2 cellular contexts compared by ENCODE assay signal in the genomic region with DNA sequence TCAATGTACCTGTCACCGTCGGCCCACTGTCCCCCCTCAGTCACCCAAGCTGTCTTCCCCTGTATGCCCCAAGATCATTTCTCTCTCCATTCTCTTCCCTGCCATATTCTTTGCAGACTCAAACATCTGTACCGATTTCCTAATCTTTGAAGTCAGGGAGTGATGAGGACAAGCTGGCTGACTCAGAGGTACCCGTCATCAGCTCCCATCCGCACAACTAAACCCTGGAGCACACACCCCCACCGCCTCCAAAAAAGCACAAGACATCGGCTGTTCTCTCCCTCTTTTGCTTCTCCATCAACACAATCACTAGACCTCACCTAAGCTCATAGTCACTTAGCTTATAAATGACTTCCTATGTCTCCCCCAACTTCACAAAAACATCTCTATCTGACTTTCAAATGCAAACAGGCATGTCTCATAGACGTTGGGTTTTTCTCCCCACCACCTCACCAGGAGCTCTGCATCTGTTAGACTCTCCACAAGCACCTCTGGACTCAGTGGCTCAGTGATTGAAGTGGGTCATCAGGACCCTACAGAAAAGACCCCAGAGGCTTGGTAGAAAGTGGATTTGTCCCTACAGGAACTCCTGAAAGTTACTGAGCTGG.
TF ChIP-seq lines count a peak whose summit lies in the region.

No MANE protein-coding gene starts in this region.

TF ChIP-seq in SK-N-SH treated with all-trans-retinoic acid at 6 μM for 48 hours, 23 proteins besides CTCF, POLR2A, EP300 and RAD21 (continued from another document):
- TF ChIP-seq, protein P1, sequence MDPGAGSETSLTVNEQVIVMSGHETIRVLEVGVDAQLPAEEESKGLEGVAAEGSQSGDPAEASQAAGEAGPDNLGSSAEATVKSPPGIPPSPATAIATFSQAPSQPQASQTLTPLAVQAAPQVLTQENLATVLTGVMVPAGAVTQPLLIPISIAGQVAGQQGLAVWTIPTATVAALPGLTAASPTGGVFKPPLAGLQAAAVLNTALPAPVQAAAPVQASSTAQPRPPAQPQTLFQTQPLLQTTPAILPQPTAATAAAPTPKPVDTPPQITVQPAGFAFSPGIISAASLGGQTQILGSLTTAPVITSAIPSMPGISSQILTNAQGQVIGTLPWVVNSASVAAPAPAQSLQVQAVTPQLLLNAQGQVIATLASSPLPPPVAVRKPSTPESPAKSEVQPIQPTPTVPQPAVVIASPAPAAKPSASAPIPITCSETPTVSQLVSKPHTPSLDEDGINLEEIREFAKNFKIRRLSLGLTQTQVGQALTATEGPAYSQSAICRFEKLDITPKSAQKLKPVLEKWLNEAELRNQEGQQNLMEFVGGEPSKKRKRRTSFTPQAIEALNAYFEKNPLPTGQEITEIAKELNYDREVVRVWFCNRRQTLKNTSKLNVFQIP (CRISPR knock-in tag; IDR thresholded peaks at IDR 0.05; ENCODE audit: borderline replicate concordance, low read depth): no peak
- TF ChIP-seq PPARA (CRISPR knock-in tag; IDR thresholded peaks at IDR 0.05; ENCODE audit: borderline replicate concordance) (no peak), ZNF8 (CRISPR knock-in tag; IDR thresholded peaks at IDR 0.05) (no peak), ZFP3 (CRISPR knock-in tag; IDR thresholded peaks at IDR 0.05) (no peak), ZC3H10 (CRISPR knock-in tag; IDR thresholded peaks at IDR 0.05) (no peak), ESRRG (CRISPR knock-in tag; IDR thresholded peaks at IDR 0.05) (no peak)
- TF ChIP-seq, protein P2, sequence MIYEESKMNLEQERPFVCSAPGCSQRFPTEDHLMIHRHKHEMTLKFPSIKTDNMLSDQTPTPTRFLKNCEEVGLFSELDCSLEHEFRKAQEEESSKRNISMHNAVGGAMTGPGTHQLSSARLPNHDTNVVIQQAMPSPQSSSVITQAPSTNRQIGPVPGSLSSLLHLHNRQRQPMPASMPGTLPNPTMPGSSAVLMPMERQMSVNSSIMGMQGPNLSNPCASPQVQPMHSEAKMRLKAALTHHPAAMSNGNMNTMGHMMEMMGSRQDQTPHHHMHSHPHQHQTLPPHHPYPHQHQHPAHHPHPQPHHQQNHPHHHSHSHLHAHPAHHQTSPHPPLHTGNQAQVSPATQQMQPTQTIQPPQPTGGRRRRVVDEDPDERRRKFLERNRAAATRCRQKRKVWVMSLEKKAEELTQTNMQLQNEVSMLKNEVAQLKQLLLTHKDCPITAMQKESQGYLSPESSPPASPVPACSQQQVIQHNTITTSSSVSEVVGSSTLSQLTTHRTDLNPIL (CRISPR knock-in tag; IDR thresholded peaks at IDR 0.05; ENCODE audit: low read depth): no peak

TF ChIP-seq in SK-N-SH, 30 proteins besides CTCF, POLR2A, EP300 and RAD21 (continued from another document):
- TF ChIP-seq, protein P3, sequence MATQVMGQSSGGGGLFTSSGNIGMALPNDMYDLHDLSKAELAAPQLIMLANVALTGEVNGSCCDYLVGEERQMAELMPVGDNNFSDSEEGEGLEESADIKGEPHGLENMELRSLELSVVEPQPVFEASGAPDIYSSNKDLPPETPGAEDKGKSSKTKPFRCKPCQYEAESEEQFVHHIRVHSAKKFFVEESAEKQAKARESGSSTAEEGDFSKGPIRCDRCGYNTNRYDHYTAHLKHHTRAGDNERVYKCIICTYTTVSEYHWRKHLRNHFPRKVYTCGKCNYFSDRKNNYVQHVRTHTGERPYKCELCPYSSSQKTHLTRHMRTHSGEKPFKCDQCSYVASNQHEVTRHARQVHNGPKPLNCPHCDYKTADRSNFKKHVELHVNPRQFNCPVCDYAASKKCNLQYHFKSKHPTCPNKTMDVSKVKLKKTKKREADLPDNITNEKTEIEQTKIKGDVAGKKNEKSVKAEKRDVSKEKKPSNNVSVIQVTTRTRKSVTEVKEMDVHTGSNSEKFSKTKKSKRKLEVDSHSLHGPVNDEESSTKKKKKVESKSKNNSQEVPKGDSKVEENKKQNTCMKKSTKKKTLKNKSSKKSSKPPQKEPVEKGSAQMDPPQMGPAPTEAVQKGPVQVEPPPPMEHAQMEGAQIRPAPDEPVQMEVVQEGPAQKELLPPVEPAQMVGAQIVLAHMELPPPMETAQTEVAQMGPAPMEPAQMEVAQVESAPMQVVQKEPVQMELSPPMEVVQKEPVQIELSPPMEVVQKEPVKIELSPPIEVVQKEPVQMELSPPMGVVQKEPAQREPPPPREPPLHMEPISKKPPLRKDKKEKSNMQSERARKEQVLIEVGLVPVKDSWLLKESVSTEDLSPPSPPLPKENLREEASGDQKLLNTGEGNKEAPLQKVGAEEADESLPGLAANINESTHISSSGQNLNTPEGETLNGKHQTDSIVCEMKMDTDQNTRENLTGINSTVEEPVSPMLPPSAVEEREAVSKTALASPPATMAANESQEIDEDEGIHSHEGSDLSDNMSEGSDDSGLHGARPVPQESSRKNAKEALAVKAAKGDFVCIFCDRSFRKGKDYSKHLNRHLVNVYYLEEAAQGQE (IDR thresholded peaks at IDR 0.05; ENCODE audit: low read depth, low read length): no peak
- TF ChIP-seq, protein P4, sequence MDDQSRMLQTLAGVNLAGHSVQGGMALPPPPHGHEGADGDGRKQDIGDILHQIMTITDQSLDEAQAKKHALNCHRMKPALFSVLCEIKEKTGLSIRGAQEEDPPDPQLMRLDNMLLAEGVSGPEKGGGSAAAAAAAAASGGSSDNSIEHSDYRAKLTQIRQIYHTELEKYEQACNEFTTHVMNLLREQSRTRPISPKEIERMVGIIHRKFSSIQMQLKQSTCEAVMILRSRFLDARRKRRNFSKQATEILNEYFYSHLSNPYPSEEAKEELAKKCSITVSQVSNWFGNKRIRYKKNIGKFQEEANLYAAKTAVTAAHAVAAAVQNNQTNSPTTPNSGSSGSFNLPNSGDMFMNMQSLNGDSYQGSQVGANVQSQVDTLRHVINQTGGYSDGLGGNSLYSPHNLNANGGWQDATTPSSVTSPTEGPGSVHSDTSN (IDR thresholded peaks at IDR 0.05): no peak
- TF ChIP-seq RFX5 (IDR thresholded peaks at IDR 0.05; ENCODE audit: low read length) (no peak), SIN3A (IDR thresholded peaks at IDR 0.05; ENCODE audit: borderline replicate concordance, low read depth, low read length) (no peak), RXRA (IDR thresholded peaks at IDR 0.05; ENCODE audit: borderline replicate concordance, low read depth) (no peak), NFIC (IDR thresholded peaks at IDR 0.05; ENCODE audit: borderline replicate concordance) (no peak), FOXJ3 (CRISPR knock-in tag; IDR thresholded peaks at IDR 0.05) (no peak), GATA2 (CRISPR knock-in tag; IDR thresholded peaks at IDR 0.05) (no peak)
- TF ChIP-seq, protein P5, sequence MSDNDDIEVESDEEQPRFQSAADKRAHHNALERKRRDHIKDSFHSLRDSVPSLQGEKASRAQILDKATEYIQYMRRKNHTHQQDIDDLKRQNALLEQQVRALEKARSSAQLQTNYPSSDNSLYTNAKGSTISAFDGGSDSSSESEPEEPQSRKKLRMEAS (IDR thresholded peaks at IDR 0.05; ENCODE audit: low read depth): no peak
- TF ChIP-seq, protein P6, sequence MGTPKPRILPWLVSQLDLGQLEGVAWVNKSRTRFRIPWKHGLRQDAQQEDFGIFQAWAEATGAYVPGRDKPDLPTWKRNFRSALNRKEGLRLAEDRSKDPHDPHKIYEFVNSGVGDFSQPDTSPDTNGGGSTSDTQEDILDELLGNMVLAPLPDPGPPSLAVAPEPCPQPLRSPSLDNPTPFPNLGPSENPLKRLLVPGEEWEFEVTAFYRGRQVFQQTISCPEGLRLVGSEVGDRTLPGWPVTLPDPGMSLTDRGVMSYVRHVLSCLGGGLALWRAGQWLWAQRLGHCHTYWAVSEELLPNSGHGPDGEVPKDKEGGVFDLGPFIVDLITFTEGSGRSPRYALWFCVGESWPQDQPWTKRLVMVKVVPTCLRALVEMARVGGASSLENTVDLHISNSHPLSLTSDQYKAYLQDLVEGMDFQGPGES (IDR thresholded peaks at IDR 0.05; ENCODE audit: low read depth, low read length): no peak
TF ChIP-seq in SK-N-SH: peak in this region for 0.
